Comparison of ENCODE assay signal across 8 cellular contexts in the genomic region with DNA sequence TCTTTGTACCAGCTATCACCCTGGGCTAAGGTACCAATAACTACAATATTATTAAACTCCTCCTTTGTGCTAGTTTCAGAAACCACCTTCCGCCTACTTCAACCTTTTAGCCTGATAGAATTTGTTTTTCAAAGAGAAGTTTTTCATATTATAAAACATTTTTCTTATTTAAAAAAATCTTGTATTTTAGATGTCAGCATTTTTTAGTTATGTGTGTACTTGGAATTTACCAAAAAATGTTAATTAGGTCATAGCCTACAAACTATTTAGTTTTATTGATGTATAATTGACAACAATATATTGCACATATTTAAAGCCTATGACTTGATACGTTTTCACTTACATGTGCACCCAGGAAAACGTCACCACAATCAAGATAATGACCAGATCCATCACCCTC.
"Had no signal": no experiment of that assay in that cellular context is flagged by ENCODE, and none has a peak within 500 bp of the region (broad histone marks: within the 10 kb centered on the region; RNA-seq: fewer than 3 reads in every experiment).

No MANE protein-coding gene starts in this region.

- ATAC-seq: GM12878 had no signal

- FAIRE-seq: G401.6, GM12878, GM12891, GM12892, GM18507, GM19239 had no signal

- DNase-seq: GDM1, GF-D8 had no signal

- H3K4me3 ChIP-seq: GM12878 had no signal
